11 cellular contexts compared by ENCODE assay signal in genomic region chr1:88773540-88774150, GRCh38.
DNase-seq lines count a peak whose midpoint lies in the region; ATAC-seq and TF ChIP-seq lines count a peak whose summit lies in the region.
"Had no signal": no experiment of that assay in that cellular context is flagged by ENCODE, and none has a peak within 500 bp of the region (broad histone marks: within the 10 kb centered on the region; RNA-seq: fewer than 3 reads in every experiment).

No MANE protein-coding gene starts in this region.

- peak overlapping the region; percentile 81 for H3K27ac Mint-ChIP-seq in activated CD4-positive, alpha-beta T cell treated with anti-CD3 and anti-CD28 coated beads, Interleukin-2, amount 10 ng/mL, durations not matched to agents 24 days and 14 days
- H3K27ac Mint-ChIP-seq in activated CD4-positive, alpha-beta T cell treated with anti-CD3 and anti-CD28 coated beads, Interleukin-2, amount 10 ng/mL, durations not matched to agents 7 days and 5 days = no peak overlapping the region
- H3K27ac Mint-ChIP-seq in stimulated activated naive B cell treated with anti-CD40 and anti-IgM and Interleukin-4, amounts not matched to agents 10 μg/mL and 1 μg/mL and 100 μg/mL, for 72 hours = peak overlapping the region; percentile 4
- H3K27ac Mint-ChIP-seq: B cell had no signal

- H3K4me1 ChIP-seq in esophagus squamous epithelium = peaks cover 0 to 18% (median 0%) of the 10 kb centered on the region in 3 donors

- H3K4me3 Mint-ChIP-seq in activated CD4-positive, alpha-beta T cell treated with anti-CD3 and anti-CD28 coated beads, Interleukin-2, amount 10 ng/mL, durations not matched to agents 24 days and 14 days = no peak overlapping the region
- H3K4me3 Mint-ChIP-seq in activated CD4-positive, alpha-beta T cell treated with anti-CD3 and anti-CD28 coated beads, Interleukin-2, amount 10 ng/mL, durations not matched to agents 7 days and 5 days = no peak overlapping the region
- no peak overlapping the region for H3K4me3 Mint-ChIP-seq in stimulated activated naive B cell treated with anti-CD40 and anti-IgM and Interleukin-4, amounts not matched to agents 10 μg/mL and 1 μg/mL and 100 μg/mL, for 72 hours
- H3K4me3 Mint-ChIP-seq: B cell had no signal

- no peak overlapping the region for H3K4me3 ChIP-seq in esophagus squamous epithelium

- CTCF ChIA-PET in activated CD4-positive, alpha-beta T cell treated with anti-CD3 and anti-CD28 coated beads, Interleukin-2, amount 10 ng/mL, durations not matched to agents 7 days and 5 days (lab: Charles Lee) = no interaction called here

- H3K36me3 ChIP-seq in esophagus squamous epithelium = peaks cover 0 to 85% (median 6%) of the 10 kb centered on the region in 3 donors

- H3K9me3 Mint-ChIP-seq in activated CD4-positive, alpha-beta T cell treated with anti-CD3 and anti-CD28 coated beads, Interleukin-2, amount 10 ng/mL, durations not matched to agents 24 days and 14 days = peaks cover 4% of the 10 kb centered on the region
- H3K9me3 Mint-ChIP-seq in activated CD4-positive, alpha-beta T cell treated with anti-CD3 and anti-CD28 coated beads, Interleukin-2, amount 10 ng/mL, durations not matched to agents 7 days and 5 days = no peaks in the 10 kb centered on the region
- H3K9me3 Mint-ChIP-seq in stimulated activated naive B cell treated with anti-CD40 and anti-IgM and Interleukin-4, amounts not matched to agents 10 μg/mL and 1 μg/mL and 100 μg/mL, for 72 hours = no peaks in the 10 kb centered on the region

- no peak for DNase-seq in activated CD4-positive, alpha-beta T cell treated with anti-CD3 and anti-CD28 coated beads, Interleukin-2, amount 10 ng/mL, durations not matched to agents 24 days and 14 days
- DNase-seq in activated CD4-positive, alpha-beta T cell treated with anti-CD3 and anti-CD28 coated beads, Interleukin-2, amount 10 ng/mL, durations not matched to agents 7 days and 5 days = no peak
- peak; percentile 56 for DNase-seq in SW480 (ENCODE audit: low spot score)
- no peak for DNase-seq in esophagus squamous epithelium (lab: John Stamatoyannopoulos, UW)
- DNase-seq in stimulated activated naive B cell treated with anti-CD40 and anti-IgM and Interleukin-4, amounts not matched to agents 10 μg/mL and 1 μg/mL and 100 μg/mL, for 72 hours = no peak
- no peak for DNase-seq in cortex of kidney (lab: John Stamatoyannopoulos, UW)
- DNase-seq in GF-D8 (lab: John Stamatoyannopoulos, UW) = no peak
- DNase-seq: activated effector memory CD4-positive, alpha-beta T cell treated with Interleukin-2 at 50 U/mL for 16 hours; left cardiac atrium had no signal

- peaks cover 16% of the 10 kb centered on the region for H3K4me1 Mint-ChIP-seq in activated CD4-positive, alpha-beta T cell treated with anti-CD3 and anti-CD28 coated beads, Interleukin-2, amount 10 ng/mL, durations not matched to agents 24 days and 14 days
- peaks cover 15% of the 10 kb centered on the region for H3K4me1 Mint-ChIP-seq in activated CD4-positive, alpha-beta T cell treated with anti-CD3 and anti-CD28 coated beads, Interleukin-2, amount 10 ng/mL, durations not matched to agents 7 days and 5 days
- H3K4me1 Mint-ChIP-seq in stimulated activated naive B cell treated with anti-CD40 and anti-IgM and Interleukin-4, amounts not matched to agents 10 μg/mL and 1 μg/mL and 100 μg/mL, for 72 hours = no peaks in the 10 kb centered on the region
- H3K4me1 Mint-ChIP-seq: B cell had no signal

- intact Hi-C loops in activated CD4-positive, alpha-beta T cell treated with anti-CD3 and anti-CD28 coated beads, Interleukin-2, amount 10 ng/mL, durations not matched to agents 24 days and 14 days (cut with micrococcal nuclease) = loop anchor here (5.0 to 10.0 kb wide), 2 partner anchors 91 to 119 kb away; partner anchors contain the start of gene PKN2
- intact Hi-C loops in esophagus squamous epithelium (cut with DNase I) = no loop called here

- peak overlapping the region; percentile 62 to 87 (median 76) for H3K27ac ChIP-seq in esophagus squamous epithelium

- POLR2A ChIA-PET in activated CD4-positive, alpha-beta T cell treated with anti-CD3 and anti-CD28 coated beads, Interleukin-2, amount 10 ng/mL, durations not matched to agents 7 days and 5 days (lab: Charles Lee) = no interaction called here

- ATAC-seq in stimulated activated naive B cell treated with anti-CD40 and anti-IgM and Interleukin-4, amounts not matched to agents 10 μg/mL and 1 μg/mL and 100 μg/mL, for 72 hours (replicated peaks) = no peak
- ATAC-seq in HG03442 (IDR thresholded peaks at IDR 0.05; ENCODE audit: unreplicated experiment) = no peak
- ATAC-seq: left cardiac atrium had no signal

- no peaks in the 10 kb centered on the region for H3K9me3 ChIP-seq in esophagus squamous epithelium

- no peak for TF ChIP-seq CTCF in esophagus squamous epithelium (IDR thresholded peaks at IDR 0.05)

- H3K27me3 Mint-ChIP-seq in activated CD4-positive, alpha-beta T cell treated with anti-CD3 and anti-CD28 coated beads, Interleukin-2, amount 10 ng/mL, durations not matched to agents 24 days and 14 days = no peaks in the 10 kb centered on the region
- no peaks in the 10 kb centered on the region for H3K27me3 Mint-ChIP-seq in activated CD4-positive, alpha-beta T cell treated with anti-CD3 and anti-CD28 coated beads, Interleukin-2, amount 10 ng/mL, durations not matched to agents 7 days and 5 days
- no peaks in the 10 kb centered on the region for H3K27me3 Mint-ChIP-seq in stimulated activated naive B cell treated with anti-CD40 and anti-IgM and Interleukin-4, amounts not matched to agents 10 μg/mL and 1 μg/mL and 100 μg/mL, for 72 hours
- H3K27me3 Mint-ChIP-seq: B cell had no signal

- H3K27me3 ChIP-seq in esophagus squamous epithelium = no peaks in the 10 kb centered on the region

- peaks cover 55% of the 10 kb centered on the region for H3K36me3 Mint-ChIP-seq in activated CD4-positive, alpha-beta T cell treated with anti-CD3 and anti-CD28 coated beads, Interleukin-2, amount 10 ng/mL, durations not matched to agents 24 days and 14 days (ENCODE audit: low read depth)
- peaks cover 51% of the 10 kb centered on the region for H3K36me3 Mint-ChIP-seq in activated CD4-positive, alpha-beta T cell treated with anti-CD3 and anti-CD28 coated beads, Interleukin-2, amount 10 ng/mL, durations not matched to agents 7 days and 5 days (ENCODE audit: low read depth)
- peaks cover 41 to 57% of the 10 kb centered on the region in 2 donors for H3K36me3 Mint-ChIP-seq in stimulated activated naive B cell treated with anti-CD40 and anti-IgM and Interleukin-4, amounts not matched to agents 10 μg/mL and 1 μg/mL and 100 μg/mL, for 72 hours

- no peak for TF ChIP-seq POLR2A in esophagus squamous epithelium (IDR thresholded peaks at IDR 0.05)

- WGBS in esophagus squamous epithelium, 2 donors = 65 to 84% methylated on average over 3 of the region's 3 CpGs
